8 cellular contexts compared by ENCODE assay signal in genomic region chr11:124799384-124800225, GRCh38. TPM values are rescaled to one million over a fixed set of nuclear protein-coding genes. Genes with fewer than 3 reads are reported as not detected.
A peak's percentile ranks its signal among the peaks of the same experiment; 100 is the strongest.
DNase-seq lines count a peak whose midpoint lies in the region; ATAC-seq, FAIRE-seq and TF ChIP-seq lines count a peak whose summit lies in the region.

No MANE protein-coding gene starts in this region.

- H3K27me3 ChIP-seq in HCT116 (ENCODE audit: insufficient read depth, low read length) (no peaks in the 10 kb centered on the region), endothelial cell of umbilical vein (ENCODE audit: control insufficient read depth in 2 of 2, insufficient read depth in 2 of 2, low read length in 2 of 2) (no peaks in the 10 kb centered on the region), muscle layer of colon (ENCODE audit: control insufficient read depth in 1 of 2, insufficient read depth in 2 of 2, low read length in 2 of 2) (no peaks in the 10 kb centered on the region)

- no peaks in the 10 kb centered on the region for H3K9me1 ChIP-seq in endothelial cell of umbilical vein (replicated peaks; ENCODE audit: control insufficient read depth, extremely low read depth, insufficient read depth, low read length)

- H3K4me1 ChIP-seq in HCT116 (ENCODE audit: control insufficient read depth in 1 of 2, insufficient read depth in 2 of 2, low read length in 2 of 2) = peaks cover 6 to 19% of the 10 kb centered on the region in 2 experiments; a peak in 3 of 4 replicates
- H3K4me1 ChIP-seq in endothelial cell of umbilical vein (ENCODE audit: control insufficient read depth, extremely low read depth, insufficient read depth, low read length) = peaks cover 20% of the 10 kb centered on the region
- H3K4me1 ChIP-seq in muscle layer of colon (ENCODE audit: insufficient read depth, low read length) = peaks cover 14% of the 10 kb centered on the region

- DNase-seq in GM12891 (ENCODE audit: insufficient read length, low spot score) (peak; percentile 41), HCT116 (ENCODE audit: low read depth, low spot score) (no peak), NCI-H1105 (lab: John Stamatoyannopoulos, UW) (peak; percentile 41), endothelial cell of umbilical vein (ENCODE audit: low read depth, low spot score) (peak; percentile 56), NCI-H2171 (lab: John Stamatoyannopoulos, UW) (no peak)
- DNase-seq in activated CD8-positive, alpha-beta memory T cell treated with anti-CD3 and anti-CD28 coated beads, Interleukin-2, amount 50 U/mL, for 4 hours = peak; percentile 41
- DNase-seq in stimulated activated naive CD8-positive, alpha-beta T cell treated with anti-CD3 and anti-CD28 coated beads, Interleukin-15, amount 100 ng/mL, for 72 hours = peak; percentile 50 to 55

- CTCF ChIA-PET in HCT116 (lab: Charles Lee) = interaction anchor here (1.1 to 1.3 kb wide), 4 partner anchors 21 to 170 kb away, joined by 3 to 4 read pairs (median 4); no protein-coding TSS in a partner anchor
- CTCF ChIA-PET in endothelial cell of umbilical vein (lab: Charles Lee) = interaction anchor here (0.6 to 10.2 kb wide), 20 partner anchors 14 to 156 kb away, joined by 3 to 191 read pairs (median 8); partner anchors contain the start of genes ESAM and ROBO3

- TF ChIP-seq RAD21 in HCT116 (IDR thresholded peaks at IDR 0.05; ENCODE audit: low read depth) = no peak

- no peaks in the 10 kb centered on the region for H3K36me3 ChIP-seq in HCT116 (ENCODE audit: control insufficient read depth in 1 of 2, insufficient read depth in 2 of 2, low read length in 2 of 2)
- H3K36me3 ChIP-seq in endothelial cell of umbilical vein (ENCODE audit: control insufficient read depth in 2 of 2, extremely low read depth in 1 of 2, insufficient read depth in 2 of 2, low read length in 2 of 2) = no peaks in the 10 kb centered on the region
- no peaks in the 10 kb centered on the region for H3K36me3 ChIP-seq in muscle layer of colon (ENCODE audit: insufficient read depth, low read length)

- no peak overlapping the region for H2AFZ ChIP-seq in HCT116 (ENCODE audit: low read depth, low read length, poor library complexity, severe bottlenecking)
- H2AFZ ChIP-seq in endothelial cell of umbilical vein (ENCODE audit: low read depth, low read length) = peak overlapping the region; percentile 21

- dilution Hi-C loops in endothelial cell of umbilical vein (cut with MboI; ENCODE audit: extremely low pct_ligation_motif_present, low sequenced_read_pairs) = no loop called here

- POLR2A ChIA-PET in HCT116 (lab: Charles Lee) (no interaction called here), endothelial cell of umbilical vein (lab: Charles Lee) (interaction anchor here (0.5 to 1.6 kb wide), 6 partner anchors 14 to 84 kb away, joined by 3 to 6 read pairs (median 4); no protein-coding TSS in a partner anchor)

- BruUV-seq in HCT116 (replicated peaks; lab: Mats Ljungman, UMichigan) (no TSS peak), endothelial cell of umbilical vein (replicated peaks; lab: Mats Ljungman, UMichigan) (no TSS peak)

- no peaks in the 10 kb centered on the region for H3K9me2 ChIP-seq in HCT116 (ENCODE audit: insufficient read depth)

- TF ChIP-seq POLR2A in GM12891 (IDR thresholded peaks at IDR 0.05; ENCODE audit: low read depth, low read length) (no peak), HCT116 (IDR thresholded peaks at IDR 0.05; ENCODE audit: borderline replicate concordance, extremely low read depth, insufficient read depth, insufficient read length) (no peak), endothelial cell of umbilical vein (IDR thresholded peaks at IDR 0.05; ENCODE audit: low read depth, low read length) (no peak)

- H3K27ac Mint-ChIP-seq in stimulated activated naive CD8-positive, alpha-beta T cell treated with anti-CD3 and anti-CD28 coated beads, Interleukin-15, amount 100 ng/mL, for 72 hours = peak overlapping the region; percentile 77 to 96

- no peaks in the 10 kb centered on the region for H4K20me1 ChIP-seq in HCT116 (ENCODE audit: insufficient read depth)
- no peaks in the 10 kb centered on the region for H4K20me1 ChIP-seq in endothelial cell of umbilical vein (replicated peaks; ENCODE audit: control insufficient read depth, extremely low read depth, insufficient read depth, low read length)

- H3K27me3 Mint-ChIP-seq in stimulated activated naive CD8-positive, alpha-beta T cell treated with anti-CD3 and anti-CD28 coated beads, Interleukin-15, amount 100 ng/mL, for 72 hours = no peaks in the 10 kb centered on the region

- H3K9ac ChIP-seq in HCT116 (ENCODE audit: low read length) (peak overlapping the region; percentile 80), endothelial cell of umbilical vein (replicated peaks; ENCODE audit: extremely low read depth, insufficient read depth, low read length) (peak overlapping the region; percentile 84), muscle layer of colon (ENCODE audit: low read length) (peak overlapping the region; percentile 0)

- FAIRE-seq in GM12891 (lab: Jason Lieb, UNC) = peak; percentile 45
- peak; percentile 4 for FAIRE-seq in endothelial cell of umbilical vein (lab: Jason Lieb, UNC)

- ATAC-seq in HCT116 = peak; percentile 54
- peak; percentile 69 for ATAC-seq in stimulated activated naive CD8-positive, alpha-beta T cell treated with anti-CD3 and anti-CD28 coated beads, Interleukin-15, amount 100 ng/mL, for 72 hours

- TF ChIP-seq CTCF in HCT116 (IDR thresholded peaks at IDR 0.05 in 2 of 3, conservative IDR thresholded peaks at IDR 0.05 in 1 of 3; ENCODE audit: borderline replicate concordance in 1 of 3, insufficient read depth in 1 of 3, low read depth in 2 of 3, low read length in 2 of 3) (no peak), endothelial cell of umbilical vein (IDR thresholded peaks at IDR 0.05; ENCODE audit: extremely low read depth in 1 of 2, insufficient read depth in 1 of 2, low read depth in 1 of 2, low read length in 2 of 2) (no peak)

- H3K79me2 ChIP-seq in HCT116 (ENCODE audit: insufficient read depth, low read length) (peaks cover 52% of the 10 kb centered on the region), endothelial cell of umbilical vein (ENCODE audit: control insufficient read depth, insufficient read depth, low read length) (peaks cover 54% of the 10 kb centered on the region)

- H3K4me3 Mint-ChIP-seq in stimulated activated naive CD8-positive, alpha-beta T cell treated with anti-CD3 and anti-CD28 coated beads, Interleukin-15, amount 100 ng/mL, for 72 hours = peak overlapping the region; percentile 91 to 98

- peak overlapping the region; percentile 78 for H3K4me2 ChIP-seq in HCT116 (ENCODE audit: low read length)
- peak overlapping the region; percentile 66 for H3K4me2 ChIP-seq in endothelial cell of umbilical vein (ENCODE audit: insufficient read depth, low read length)

- H3K4me3 ChIP-seq in HCT116 (replicated peaks in 1 of 2; ENCODE audit: low read depth in 1 of 2, low read length in 2 of 2) = peak overlapping the region; percentile 73 to 75
- H3K4me3 ChIP-seq in endothelial cell of umbilical vein (replicated peaks in 1 of 3; ENCODE audit: insufficient read depth in 1 of 3, low read depth in 1 of 3, low read length in 3 of 3) = peak overlapping the region; percentile 59 to 98 (median 62)
- peak overlapping the region; percentile 87 to 93 for H3K4me3 ChIP-seq in muscle layer of colon (ENCODE audit: low read depth in 1 of 2, low read length in 2 of 2)

- peak overlapping the region; percentile 74 for H3K27ac ChIP-seq in HCT116 (ENCODE audit: low read depth, low read length)
- peak overlapping the region; percentile 81 for H3K27ac ChIP-seq in endothelial cell of umbilical vein (ENCODE audit: insufficient read depth, low read depth, low read length)
- peak overlapping the region; percentile 100 for H3K27ac ChIP-seq in muscle layer of colon (ENCODE audit: low read depth, low read length)

- H3K4me1 Mint-ChIP-seq in stimulated activated naive CD8-positive, alpha-beta T cell treated with anti-CD3 and anti-CD28 coated beads, Interleukin-15, amount 100 ng/mL, for 72 hours = peaks cover 30% of the 10 kb centered on the region

- RAD21 ChIA-PET in HCT116 (lab: Charles Lee; ENCODE audit: low non-redundant PET in 1 of 2, low total read pairs in 2 of 2, uncharacterized antibody in 2 of 2, unreplicated experiment in 2 of 2) = interaction anchor here in 1 of 2 experiments (0.6 kb wide), 1 partner anchor 31 kb away, joined by 3 read pairs; no protein-coding TSS in a partner anchor

- H3K9me3 Mint-ChIP-seq in stimulated activated naive CD8-positive, alpha-beta T cell treated with anti-CD3 and anti-CD28 coated beads, Interleukin-15, amount 100 ng/mL, for 72 hours = no peaks in the 10 kb centered on the region

- no peaks in the 10 kb centered on the region for H3K9me3 ChIP-seq in HCT116 (ENCODE audit: control insufficient read depth in 1 of 2, insufficient read depth in 1 of 2, low read depth in 1 of 2, low read length in 2 of 2)
- no peaks in the 10 kb centered on the region for H3K9me3 ChIP-seq in endothelial cell of umbilical vein (replicated peaks; ENCODE audit: control insufficient read depth, insufficient read depth, low read length)
- no peaks in the 10 kb centered on the region for H3K9me3 ChIP-seq in muscle layer of colon (ENCODE audit: low read length)

- intact Hi-C loops in HCT116 (cut with micrococcal nuclease) (no loop called here), endothelial cell of umbilical vein (cut with micrococcal nuclease) (loop anchor here (1.0 to 2.0 kb wide), 4 partner anchors 38 to 126 kb away; partner anchors contain the start of genes SIAE and SPA17)

RNA-seq across cellular contexts. Expression of gene MSANTD2, which starts 0.6 kb away (rescaled TPM):
- 2.7 TPM for polyA plus RNA-seq in GM12891 (2012; ENCODE audit: low read depth, missing spikeins)
- 8.6 TPM for total RNA-seq in HCT116 (2021; ENCODE audit: unreplicated experiment)
- 1.6 and 1.9 TPM in 2 replicates for polyA plus RNA-seq in HCT116 (2012)
- total RNA-seq in endothelial cell of umbilical vein = 17.0 and 23.2 TPM in 2 replicates
- 5.5 and 5.6 TPM in 2 replicates for polyA plus RNA-seq in endothelial cell of umbilical vein
- polyA plus RNA-seq in endothelial cell of umbilical vein (2011; cell fraction: cytosol; rRNA removed) = 4.2 and 5.5 TPM in 2 replicates
- polyA plus RNA-seq in endothelial cell of umbilical vein (2011; cell fraction: nucleus; rRNA removed) = 38.7 and 39.2 TPM in 2 replicates
- polyA plus RNA-seq in endothelial cell of umbilical vein (2012) = 6.5 and 10.3 TPM in 2 replicates
- polyA minus RNA-seq in endothelial cell of umbilical vein = 5.5 and 7.1 TPM in 2 replicates
- polyA minus RNA-seq in endothelial cell of umbilical vein (2011; cell fraction: cytosol; rRNA and poly(A)+ RNA removed) = 4.1 TPM
- 14.6 and 16.4 TPM in 2 replicates for polyA minus RNA-seq in endothelial cell of umbilical vein (2011; cell fraction: nucleus; rRNA and poly(A)+ RNA removed)

RNA-seq across cellular contexts. Expression of gene ESAM, which starts 37.5 kb away (rescaled TPM):
- 17.2 TPM for polyA plus RNA-seq in GM12891 (2012; ENCODE audit: low read depth, missing spikeins)
- total RNA-seq in HCT116 (2021; ENCODE audit: unreplicated experiment) (6.1 TPM), endothelial cell of umbilical vein (273 and 303 TPM in 2 replicates)
- 4.7 and 6.1 TPM in 2 replicates for polyA plus RNA-seq in HCT116 (2012)
- 383 and 451 TPM in 2 replicates for polyA plus RNA-seq in endothelial cell of umbilical vein
- 364 and 365 TPM in 2 replicates for polyA plus RNA-seq in endothelial cell of umbilical vein (2011; cell fraction: cytosol; rRNA removed)
- polyA plus RNA-seq in endothelial cell of umbilical vein (2011; cell fraction: nucleus; rRNA removed) = 321 and 349 TPM in 2 replicates
- polyA plus RNA-seq in endothelial cell of umbilical vein (2012) = 148 and 187 TPM in 2 replicates
- polyA minus RNA-seq in endothelial cell of umbilical vein = 205 and 226 TPM in 2 replicates
- polyA minus RNA-seq in endothelial cell of umbilical vein (2011; cell fraction: cytosol; rRNA and poly(A)+ RNA removed) = 0.51 TPM
- 66.6 and 81.3 TPM in 2 replicates for polyA minus RNA-seq in endothelial cell of umbilical vein (2011; cell fraction: nucleus; rRNA and poly(A)+ RNA removed)

RNA-seq across cellular contexts. Expression of gene VSIG2, which starts 47.5 kb away (rescaled TPM):
- 0.13 TPM for polyA plus RNA-seq in GM12891 (2012; ENCODE audit: low read depth, missing spikeins)
- total RNA-seq in HCT116 (2021; ENCODE audit: unreplicated experiment) (not detected), endothelial cell of umbilical vein (3.6 and 7.0 TPM in 2 replicates)
- 0.05 and 0.08 TPM in 2 replicates for polyA plus RNA-seq in HCT116 (2012)
- 0.94 and 1.2 TPM in 2 replicates for polyA plus RNA-seq in endothelial cell of umbilical vein
- 0.34 and 0.45 TPM in 2 replicates for polyA plus RNA-seq in endothelial cell of umbilical vein (2011; cell fraction: cytosol; rRNA removed)
- polyA plus RNA-seq in endothelial cell of umbilical vein (2011; cell fraction: nucleus; rRNA removed) = 5.8 and 9.3 TPM in 2 replicates
- 1.1 TPM in 2 replicates for polyA plus RNA-seq in endothelial cell of umbilical vein (2012)
- polyA minus RNA-seq in endothelial cell of umbilical vein = 0.32 and 0.49 TPM in 2 replicates
- polyA minus RNA-seq in endothelial cell of umbilical vein (2011; cell fraction: cytosol; rRNA and poly(A)+ RNA removed) = not detected
- 0.38 and 0.63 TPM in 2 replicates for polyA minus RNA-seq in endothelial cell of umbilical vein (2011; cell fraction: nucleus; rRNA and poly(A)+ RNA removed)

RNA-seq across cellular contexts. Expression of gene NRGN, which starts 59.9 kb away (rescaled TPM):
- polyA plus RNA-seq in GM12891 (2012; ENCODE audit: low read depth, missing spikeins) = 1.4 TPM
- total RNA-seq in HCT116 (2021; ENCODE audit: unreplicated experiment) (33.3 TPM), endothelial cell of umbilical vein (30.9 and 33.5 TPM in 2 replicates)
- polyA plus RNA-seq in HCT116 (2012) = 14.7 and 19.4 TPM in 2 replicates
- polyA plus RNA-seq in endothelial cell of umbilical vein = 29.1 and 31.5 TPM in 2 replicates
- 24.3 and 27.7 TPM in 2 replicates for polyA plus RNA-seq in endothelial cell of umbilical vein (2011; cell fraction: cytosol; rRNA removed)
- polyA plus RNA-seq in endothelial cell of umbilical vein (2011; cell fraction: nucleus; rRNA removed) = 24.0 and 26.1 TPM in 2 replicates
- polyA plus RNA-seq in endothelial cell of umbilical vein (2012) = 24.3 and 42.3 TPM in 2 replicates
- polyA minus RNA-seq in endothelial cell of umbilical vein = 7.5 and 11.0 TPM in 2 replicates
- polyA minus RNA-seq in endothelial cell of umbilical vein (2011; cell fraction: cytosol; rRNA and poly(A)+ RNA removed) = 1.3 TPM
- polyA minus RNA-seq in endothelial cell of umbilical vein (2011; cell fraction: nucleus; rRNA and poly(A)+ RNA removed) = 5.5 and 9.1 TPM in 2 replicates

Comparison
In these comparisons a context has a peak if more than half of its experiments do, and no peak if none do; other contexts are left out.
1. DNase-seq: peak in GM12891 (single experiment), NCI-H1105 (single experiment), activated CD8-positive, alpha-beta memory T cell treated with anti-CD3 and anti-CD28 coated beads, Interleukin-2, amount 50 U/mL, for 4 hours (single experiment), endothelial cell of umbilical vein (single experiment) and stimulated activated naive CD8-positive, alpha-beta T cell treated with anti-CD3 and anti-CD28 coated beads, Interleukin-15, amount 100 ng/mL, for 72 hours (2 of 2); none in HCT116 (single experiment) and NCI-H2171 (single experiment).
2. H3K9ac ChIP-seq: peak in every context shown above with its lines; median percentile 84 in endothelial cell of umbilical vein; 80 in HCT116; 0 in muscle layer of colon.
3. RNA of gene ESAM, which starts 37.5 kb away (total RNA-seq): 273 to 303 TPM in endothelial cell of umbilical vein; 6.1 TPM in HCT116 (single experiment); every median in the first group is over 10 times any median in the second.
4. Peak in every context shown above with its lines, with median percentiles within 50 percentile points of each other: H3K27ac ChIP-seq and H3K4me3 ChIP-seq.